In genomic region chr9:134937566-134938345, GRCh38 we compare ENCODE assay signal across 2 cellular contexts.
TF ChIP-seq lines count a peak whose summit lies in the region.

No MANE protein-coding gene starts in this region.

TF ChIP-seq in IMR-90, 13 proteins besides CTCF, POLR2A, EP300 and RAD21:
- no peak for TF ChIP-seq SMC3 (IDR thresholded peaks at IDR 0.05; ENCODE audit: low read depth, low read length)
- TF ChIP-seq BHLHE40 (IDR thresholded peaks at IDR 0.05; ENCODE audit: low read depth, low read length) = no peak
- TF ChIP-seq RCOR1 (IDR thresholded peaks at IDR 0.05; ENCODE audit: insufficient replicate concordance, low read length) = no peak
- no peak for TF ChIP-seq ELK1 (IDR thresholded peaks at IDR 0.05; ENCODE audit: borderline replicate concordance, low read depth, low read length)
- TF ChIP-seq CEBPB (IDR thresholded peaks at IDR 0.05; ENCODE audit: low read depth, low read length) = no peak
- TF ChIP-seq CHD1 (IDR thresholded peaks at IDR 0.05; ENCODE audit: low read depth, low read length) = no peak

TF ChIP-seq in GM12878, 131 proteins besides CTCF, POLR2A, EP300 and RAD21:
- TF ChIP-seq SIX5 (IDR thresholded peaks at IDR 0.05; ENCODE audit: low read depth, low read length, severe bottlenecking) = no peak
- TF ChIP-seq E4F1 (IDR thresholded peaks at IDR 0.05; ENCODE audit: borderline replicate concordance, partially characterized antibody) = no peak
- TF ChIP-seq TCF7 (IDR thresholded peaks at IDR 0.05; ENCODE audit: borderline replicate concordance) = no peak
- TF ChIP-seq EZH2 (IDR thresholded peaks at IDR 0.05; ENCODE audit: borderline replicate concordance, control insufficient read depth, low read depth, low read length) = no peak
- TF ChIP-seq IKZF1 (conservative IDR thresholded peaks at IDR 0.05) = no peak
- TF ChIP-seq ATF3 (IDR thresholded peaks at IDR 0.05; ENCODE audit: borderline replicate concordance, extremely low read depth, low read depth, low read length) = no peak
- TF ChIP-seq ATF2 (IDR thresholded peaks at IDR 0.05; ENCODE audit: low read length) = no peak
- no peak for TF ChIP-seq SUPT20H (IDR thresholded peaks at IDR 0.05; ENCODE audit: borderline replicate concordance, control insufficient read depth, low read depth, low read length)
- no peak for TF ChIP-seq CBFB (IDR thresholded peaks at IDR 0.05; ENCODE audit: low read depth)
- TF ChIP-seq ESRRA (IDR thresholded peaks at IDR 0.05; ENCODE audit: low read length) = no peak
- no peak for TF ChIP-seq RELA (IDR thresholded peaks at IDR 0.05; ENCODE audit: borderline replicate concordance, partially characterized antibody)
- no peak for TF ChIP-seq FOXM1 (IDR thresholded peaks at IDR 0.05; ENCODE audit: low read depth, low read length)
- no peak for TF ChIP-seq TAF1 (IDR thresholded peaks at IDR 0.05; ENCODE audit: borderline replicate concordance, low read depth, low read length)
